Comparison of ENCODE assay signal across 19 cellular contexts in genomic region chr21:45442276-45442675, GRCh38.
"Had no signal": no experiment of that assay in that cellular context is flagged by ENCODE, and none has a peak within 500 bp of the region (broad histone marks: within the 10 kb centered on the region; RNA-seq: fewer than 3 reads in every experiment).

No MANE protein-coding gene starts in this region.

- H3K4me3 Mint-ChIP-seq: activated naive CD4-positive, alpha-beta T cell treated with anti-CD3 and anti-CD28 coated beads, Interleukin-2, amount 10 ng/mL, durations not matched to agents 7 days and 5 days; activated T-cell treated with anti-CD3 and anti-CD28 coated beads, Interleukin-2, amount 50 U/mL, for 4 hours; brain; nephron had no signal

- H3K27ac ChIP-seq: left lung, parathyroid adenoma, sigmoid colon, thyroid gland had no signal

- H3K27ac Mint-ChIP-seq: activated naive CD4-positive, alpha-beta T cell treated with anti-CD3 and anti-CD28 coated beads, Interleukin-2, amount 10 ng/mL, durations not matched to agents 7 days and 5 days; brain; nephron had no signal

- H3K4me1 Mint-ChIP-seq: brain had no signal

- H3K9ac ChIP-seq: parathyroid adenoma had no signal

- H3K27me3 ChIP-seq: left lung, sigmoid colon, thyroid gland had no signal

- H3K9me3 ChIP-seq: sigmoid colon, thyroid gland had no signal

- H3K9me3 Mint-ChIP-seq: activated naive CD4-positive, alpha-beta T cell treated with anti-CD3 and anti-CD28 coated beads, Interleukin-2, amount 10 ng/mL, durations not matched to agents 7 days and 5 days; activated T-cell treated with anti-CD3 and anti-CD28 coated beads, Interleukin-2, amount 50 U/mL, for 4 hours had no signal

- H3K36me3 Mint-ChIP-seq: activated naive CD4-positive, alpha-beta T cell treated with anti-CD3 and anti-CD28 coated beads, Interleukin-2, amount 10 ng/mL, durations not matched to agents 7 days and 5 days had no signal

- H3K4me3 ChIP-seq: left lung, sigmoid colon, smooth muscle cell, thyroid gland had no signal

- H3K36me3 ChIP-seq: left lung, sigmoid colon, thyroid gland had no signal

- H2AFZ ChIP-seq: parathyroid adenoma had no signal

- H3K27me3 Mint-ChIP-seq: brain had no signal

- H3K4me2 ChIP-seq: smooth muscle cell had no signal

- DNase-seq: activated CD4-positive, alpha-beta T cell treated with anti-CD3 and anti-CD28 coated beads, Interleukin-2, amount 50 U/mL, for 48 hours; activated CD8-positive, alpha-beta memory T cell treated with anti-CD3 and anti-CD28 coated beads, Interleukin-2, amount 50 U/mL, for 48 hours; activated effector memory CD4-positive, alpha-beta T cell treated with Interleukin-2 at 50 U/mL for 16 hours; activated naive CD4-positive, alpha-beta T cell treated with anti-CD3 and anti-CD28 coated beads, Interleukin-2, amount 10 ng/mL, durations not matched to agents 7 days and 5 days; activated T-cell treated with anti-CD3 and anti-CD28 coated beads, Interleukin-2, amount 50 U/mL, for 4 hours; dermis blood vessel endothelial cell; effector CD8-positive, alpha-beta T cell; foreskin fibroblast; sigmoid colon; stimulated activated CD4-positive, alpha-beta T cell treated with anti-CD3 and anti-CD28 coated beads, Interleukin-2, amount 100 ng/mL, for 48 hours; stimulated activated CD8-positive, alpha-beta memory T cell treated with anti-CD3 and anti-CD28 coated beads, Interleukin-4, amount 100 ng/mL, for 48 hours; stimulated activated naive CD8-positive, alpha-beta T cell treated with anti-CD3 and anti-CD28 coated beads, Interleukin-15, Interleukin-2, amounts not matched to agents 100 U/mL and 50 U/mL, for 24 hours; T-helper 9 cell; thyroid gland had no signal

- ATAC-seq: activated T-cell treated with anti-CD3 and anti-CD28 coated beads, Interleukin-2, amount 50 U/mL, for 4 hours; left lung; stimulated activated naive CD8-positive, alpha-beta T cell treated with anti-CD3 and anti-CD28 coated beads, Interleukin-15, Interleukin-2, amounts not matched to agents 100 U/mL and 50 U/mL, for 24 hours had no signal
